In the genomic region with DNA sequence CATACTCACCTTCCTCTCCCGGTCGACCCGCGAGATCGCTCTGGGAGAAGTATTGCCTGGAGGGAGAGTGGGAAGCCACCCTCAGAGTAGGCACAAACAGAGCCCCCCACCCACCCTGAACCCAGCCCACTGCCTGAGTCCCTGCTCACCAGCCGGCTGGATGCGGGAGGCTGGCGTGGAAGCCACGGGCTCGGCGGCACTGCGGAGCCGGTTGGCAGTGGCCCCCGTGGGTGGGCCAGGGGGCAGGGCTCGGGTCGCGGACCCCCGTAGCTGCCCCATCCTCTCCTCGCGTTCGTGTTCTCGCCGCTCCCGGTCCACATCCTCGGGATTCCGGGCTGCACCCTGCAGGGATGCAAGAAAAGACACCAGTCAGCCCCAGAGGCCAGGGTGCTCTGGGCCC, we compare ENCODE assay signal across 35 cellular contexts. TPM values are rescaled to one million over a fixed set of nuclear protein-coding genes. Genes with fewer than 3 reads are reported as not detected.
DNase-seq lines count a peak whose midpoint lies in the region; ATAC-seq, FAIRE-seq and TF ChIP-seq lines count a peak whose summit lies in the region.
"Had no signal": no experiment of that assay in that cellular context is flagged by ENCODE, and none has a peak within 500 bp of the region (broad histone marks: within the 10 kb centered on the region; RNA-seq: fewer than 3 reads in every experiment).

No MANE protein-coding gene starts in this region.

- no peak for TF ChIP-seq CTCF in right atrium auricular region (IDR thresholded peaks at IDR 0.05)
- no peak for TF ChIP-seq CTCF in neural crest cell (conservative IDR thresholded peaks at IDR 0.05)
- TF ChIP-seq CTCF in uterus (IDR thresholded peaks at IDR 0.05): no peak
- no peak for TF ChIP-seq CTCF in D721Med (IDR thresholded peaks at IDR 0.05; ENCODE audit: insufficient read depth, missing control alignments)

- no peak for TF ChIP-seq POLR2A in uterus (IDR thresholded peaks at IDR 0.05)

- DNase-seq in right atrium auricular region (ENCODE audit: low spot score): no peak
- no peak for DNase-seq in Right ventricle myocardium inferior (ENCODE audit: missing footprints)
- no peak for DNase-seq in central memory CD8-positive, alpha-beta T cell (ENCODE audit: low spot score in 2 of 2)
- DNase-seq in neural crest cell (ENCODE audit: low read depth, low spot score): no peak
- no peak for DNase-seq in uterus
- no peak for DNase-seq in DMS79 (lab: John Stamatoyannopoulos, UW)
- DNase-seq in D721Med (ENCODE audit: insufficient read length, low spot score): no peak
- DNase-seq: activated CD8-positive, alpha-beta memory T cell treated with anti-CD3 and anti-CD28 coated beads, Interleukin-2, amount 50 U/mL, for 48 hours; activated CD8-positive, alpha-beta T cell treated with anti-CD3 and anti-CD28 coated beads for 36 hours; activated naive CD4-positive, alpha-beta T cell treated with anti-CD3 and anti-CD28 coated beads for 36 hours; amniotic stem cell; CD4-positive, alpha-beta T cell; cortex of kidney; esophagus squamous epithelium; foreskin keratinocyte; Karpas-422; mammary epithelial cell; NCI-H1417 treated with DMSO at 0.1 percent for 48 hours; NCI-H2029 treated with DMSO at 0.1 percent for 48 hours; NCI-H526 treated with DMSO at 0.1 percent for 48 hours; PC-3; SHP77 treated with DMSO at 0.1 percent for 48 hours; spleen; stimulated activated CD4-positive, alpha-beta T cell treated with anti-CD3 and anti-CD28 coated beads, Interleukin-2, amount 100 ng/mL, for 24 hours; stimulated activated naive CD8-positive, alpha-beta T cell treated with anti-CD3 and anti-CD28 coated beads, Interleukin-15, amount 100 ng/mL, for 72 hours; thyroid gland had no signal

- H3K4me3 ChIP-seq in right atrium auricular region (no peak overlapping the region), uterus (no peak overlapping the region)
- H3K4me3 ChIP-seq: esophagus squamous epithelium, GM12878, HAP-1, hepatocyte, spleen, thyroid gland had no signal

- intact Hi-C loops in Right ventricle myocardium inferior (cut with DNase I) (no loop called here), uterus (cut with DNase I; ENCODE audit: low total_unique reads) (no loop called here)

- peaks cover 31% of the 10 kb centered on the region for H3K36me3 Mint-ChIP-seq in central memory CD8-positive, alpha-beta T cell (ENCODE audit: insufficient read depth)
- peaks cover 14% of the 10 kb centered on the region for H3K36me3 Mint-ChIP-seq in neural crest cell (ENCODE audit: low read depth)
- H3K36me3 Mint-ChIP-seq: natural killer cell treated with Interleukin-12 subunit alpha and Interleukin-12 subunit beta and Interleukin-15 and Interleukin-18, amount 100 ng/mL, for 72 hours had no signal

- FAIRE-seq in D721Med (lab: Jason Lieb, UNC): no peak
- FAIRE-seq: bronchial epithelial cell, GM12878, HepG2 had no signal

- peaks cover 83% of the 10 kb centered on the region for H3K36me3 ChIP-seq in right atrium auricular region
- H3K36me3 ChIP-seq in uterus: no peaks in the 10 kb centered on the region

- H3K27ac Mint-ChIP-seq in central memory CD8-positive, alpha-beta T cell (ENCODE audit: low read depth): peak overlapping the region; percentile 53
- peak overlapping the region; percentile 12 for H3K27ac Mint-ChIP-seq in neural crest cell (ENCODE audit: unreplicated experiment)
- H3K27ac Mint-ChIP-seq: activated CD8-positive, alpha-beta T cell treated with anti-CD3 and anti-CD28 coated beads for 36 hours; activated naive CD4-positive, alpha-beta T cell treated with anti-CD3 and anti-CD28 coated beads for 36 hours; CD4-positive, alpha-beta T cell; natural killer cell treated with Interleukin-12 subunit alpha and Interleukin-12 subunit beta and Interleukin-15 and Interleukin-18, amount 100 ng/mL, for 72 hours had no signal

- H3K9me3 ChIP-seq in right atrium auricular region (no peaks in the 10 kb centered on the region), uterus (no peaks in the 10 kb centered on the region)
- H3K9me3 ChIP-seq: esophagus squamous epithelium, HAP-1, spleen, thyroid gland had no signal

- H3K4me1 Mint-ChIP-seq in central memory CD8-positive, alpha-beta T cell: no peaks in the 10 kb centered on the region
- peaks cover 13% of the 10 kb centered on the region for H3K4me1 Mint-ChIP-seq in neural crest cell
- H3K4me1 Mint-ChIP-seq: stimulated activated naive CD8-positive, alpha-beta T cell treated with anti-CD3 and anti-CD28 coated beads, Interleukin-15, amount 100 ng/mL, for 72 hours had no signal

- H3K27ac ChIP-seq in right atrium auricular region: peak overlapping the region; percentile 59 to 69
- peak overlapping the region; percentile 49 to 74 for H3K27ac ChIP-seq in uterus
- H3K27ac ChIP-seq: foreskin keratinocyte, parathyroid adenoma had no signal

- H3K9me3 Mint-ChIP-seq in central memory CD8-positive, alpha-beta T cell: no peaks in the 10 kb centered on the region
- H3K9me3 Mint-ChIP-seq in neural crest cell: no peaks in the 10 kb centered on the region
- H3K9me3 Mint-ChIP-seq: activated CD8-positive, alpha-beta T cell treated with anti-CD3 and anti-CD28 coated beads for 36 hours; activated naive CD4-positive, alpha-beta T cell treated with anti-CD3 and anti-CD28 coated beads for 36 hours; CD4-positive, alpha-beta T cell; natural killer cell treated with Interleukin-12 subunit alpha and Interleukin-12 subunit beta and Interleukin-15 and Interleukin-18, amount 100 ng/mL, for 72 hours; stimulated activated naive CD8-positive, alpha-beta T cell treated with anti-CD3 and anti-CD28 coated beads, Interleukin-15, amount 100 ng/mL, for 72 hours had no signal

- H3K27me3 ChIP-seq in right atrium auricular region (no peaks in the 10 kb centered on the region), uterus (no peaks in the 10 kb centered on the region)
- H3K27me3 ChIP-seq: esophagus squamous epithelium, foreskin keratinocyte, hepatocyte, spleen, thyroid gland had no signal

- ATAC-seq in Right ventricle myocardium inferior: no peak
- no peak for ATAC-seq in central memory CD8-positive, alpha-beta T cell (replicated peaks; ENCODE audit: extremely low read depth, poor library complexity, severe bottlenecking)
- ATAC-seq in GM18502 (IDR thresholded peaks at IDR 0.05; ENCODE audit: poor library complexity, unreplicated experiment): no peak
- ATAC-seq: activated CD8-positive, alpha-beta T cell treated with anti-CD3 and anti-CD28 coated beads for 36 hours; foreskin keratinocyte; GM12878; HepG2; natural killer cell treated with Interleukin-12 subunit alpha and Interleukin-12 subunit beta and Interleukin-15 and Interleukin-18, amount 100 ng/mL, for 72 hours; PC-3; right cardiac atrium; stimulated activated naive CD8-positive, alpha-beta T cell treated with anti-CD3 and anti-CD28 coated beads, Interleukin-15, amount 100 ng/mL, for 72 hours had no signal

- no peak overlapping the region for H3K4me3 Mint-ChIP-seq in central memory CD8-positive, alpha-beta T cell
- no peak overlapping the region for H3K4me3 Mint-ChIP-seq in neural crest cell
- H3K4me3 Mint-ChIP-seq: activated CD8-positive, alpha-beta T cell treated with anti-CD3 and anti-CD28 coated beads for 36 hours; activated naive CD4-positive, alpha-beta T cell treated with anti-CD3 and anti-CD28 coated beads for 36 hours; CD4-positive, alpha-beta T cell; natural killer cell treated with Interleukin-12 subunit alpha and Interleukin-12 subunit beta and Interleukin-15 and Interleukin-18, amount 100 ng/mL, for 72 hours; stimulated activated naive CD8-positive, alpha-beta T cell treated with anti-CD3 and anti-CD28 coated beads, Interleukin-15, amount 100 ng/mL, for 72 hours had no signal

- no peaks in the 10 kb centered on the region for H3K27me3 Mint-ChIP-seq in central memory CD8-positive, alpha-beta T cell
- H3K27me3 Mint-ChIP-seq in neural crest cell (ENCODE audit: low read depth): peaks cover 4% of the 10 kb centered on the region
- H3K27me3 Mint-ChIP-seq: activated CD8-positive, alpha-beta T cell treated with anti-CD3 and anti-CD28 coated beads for 36 hours; CD4-positive, alpha-beta T cell; natural killer cell treated with Interleukin-12 subunit alpha and Interleukin-12 subunit beta and Interleukin-15 and Interleukin-18, amount 100 ng/mL, for 72 hours; stimulated activated naive CD8-positive, alpha-beta T cell treated with anti-CD3 and anti-CD28 coated beads, Interleukin-15, amount 100 ng/mL, for 72 hours had no signal

- H3K4me1 ChIP-seq in right atrium auricular region: peaks cover 0 to 19% of the 10 kb centered on the region in 2 donors
- no peaks in the 10 kb centered on the region for H3K4me1 ChIP-seq in uterus
- H3K4me1 ChIP-seq: HAP-1, parathyroid adenoma had no signal

RNA-seq across cellular contexts. Expression of a gene that starts 21.4 kb away (rescaled TPM):
- total RNA-seq in right atrium auricular region (10 to 100 TPM; 51.2 to 76.1 TPM), Right ventricle myocardium inferior (43.1 TPM), neural crest cell (58.3 and 60.3 TPM in 2 replicates), uterus (10 to 100 TPM; 31.7 to 70.4 (median 50.7) TPM)

RNA-seq across cellular contexts. Expression of a gene that starts 23.0 kb away (rescaled TPM):
- total RNA-seq in right atrium auricular region: 10 to 100 TPM; 41.8 to 78.8 TPM
- total RNA-seq in Right ventricle myocardium inferior: 55.4 TPM
- 243 and 250 TPM in 2 replicates for total RNA-seq in neural crest cell
- total RNA-seq in uterus: 100 to 1,000 TPM in 2 of 4 donors, 10 to 100 TPM in 2; 22.1 to 171 (median 100) TPM
